1 cellular context compared by ENCODE assay signal in the genomic region with DNA sequence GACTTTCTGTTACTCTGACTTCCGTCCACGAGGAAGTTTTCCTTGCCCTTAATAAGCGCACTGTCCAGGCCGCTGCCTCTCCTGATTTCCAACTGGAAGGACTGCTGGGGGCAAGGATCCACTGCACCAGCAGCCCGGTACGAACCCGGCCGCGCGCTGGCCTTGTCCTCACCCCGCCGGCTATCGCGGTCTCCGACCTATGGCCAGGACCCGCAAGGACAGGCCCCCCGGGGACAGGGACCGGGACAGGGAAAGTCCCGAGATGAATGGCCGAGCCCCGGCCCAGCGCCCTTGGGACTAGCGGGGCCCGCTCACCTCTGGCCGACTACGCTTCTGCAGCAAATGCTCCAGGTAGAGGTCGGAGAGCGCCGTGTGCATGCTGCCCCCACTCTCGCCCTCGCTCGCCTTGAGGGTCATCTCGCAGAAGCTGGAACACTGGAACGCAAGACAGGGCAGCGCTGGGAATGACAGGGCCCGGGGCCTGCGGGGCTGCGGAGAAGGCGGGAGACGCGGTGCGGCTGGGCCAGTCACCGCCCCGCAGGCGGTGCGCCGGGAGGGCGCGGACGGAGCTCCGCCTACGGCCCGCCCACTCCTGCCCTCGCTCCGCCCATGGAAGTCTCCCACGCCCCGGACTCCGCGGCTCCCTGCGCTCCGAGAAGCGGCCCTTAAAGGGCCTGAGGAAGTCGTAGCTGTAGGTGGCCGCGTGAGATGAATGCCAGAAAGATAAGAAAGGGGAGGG.
TF ChIP-seq lines count a peak whose summit lies in the region.

A gene (minus strand): TSS at position 529 of the 739 bp plus-strand sequence. CDS start 112 bp downstream, at position 417.

TF ChIP-seq in HepG2, 621 proteins besides CTCF, POLR2A, EP300 and RAD21 (continued from another document and continues in another):
- TF ChIP-seq, protein P1, sequence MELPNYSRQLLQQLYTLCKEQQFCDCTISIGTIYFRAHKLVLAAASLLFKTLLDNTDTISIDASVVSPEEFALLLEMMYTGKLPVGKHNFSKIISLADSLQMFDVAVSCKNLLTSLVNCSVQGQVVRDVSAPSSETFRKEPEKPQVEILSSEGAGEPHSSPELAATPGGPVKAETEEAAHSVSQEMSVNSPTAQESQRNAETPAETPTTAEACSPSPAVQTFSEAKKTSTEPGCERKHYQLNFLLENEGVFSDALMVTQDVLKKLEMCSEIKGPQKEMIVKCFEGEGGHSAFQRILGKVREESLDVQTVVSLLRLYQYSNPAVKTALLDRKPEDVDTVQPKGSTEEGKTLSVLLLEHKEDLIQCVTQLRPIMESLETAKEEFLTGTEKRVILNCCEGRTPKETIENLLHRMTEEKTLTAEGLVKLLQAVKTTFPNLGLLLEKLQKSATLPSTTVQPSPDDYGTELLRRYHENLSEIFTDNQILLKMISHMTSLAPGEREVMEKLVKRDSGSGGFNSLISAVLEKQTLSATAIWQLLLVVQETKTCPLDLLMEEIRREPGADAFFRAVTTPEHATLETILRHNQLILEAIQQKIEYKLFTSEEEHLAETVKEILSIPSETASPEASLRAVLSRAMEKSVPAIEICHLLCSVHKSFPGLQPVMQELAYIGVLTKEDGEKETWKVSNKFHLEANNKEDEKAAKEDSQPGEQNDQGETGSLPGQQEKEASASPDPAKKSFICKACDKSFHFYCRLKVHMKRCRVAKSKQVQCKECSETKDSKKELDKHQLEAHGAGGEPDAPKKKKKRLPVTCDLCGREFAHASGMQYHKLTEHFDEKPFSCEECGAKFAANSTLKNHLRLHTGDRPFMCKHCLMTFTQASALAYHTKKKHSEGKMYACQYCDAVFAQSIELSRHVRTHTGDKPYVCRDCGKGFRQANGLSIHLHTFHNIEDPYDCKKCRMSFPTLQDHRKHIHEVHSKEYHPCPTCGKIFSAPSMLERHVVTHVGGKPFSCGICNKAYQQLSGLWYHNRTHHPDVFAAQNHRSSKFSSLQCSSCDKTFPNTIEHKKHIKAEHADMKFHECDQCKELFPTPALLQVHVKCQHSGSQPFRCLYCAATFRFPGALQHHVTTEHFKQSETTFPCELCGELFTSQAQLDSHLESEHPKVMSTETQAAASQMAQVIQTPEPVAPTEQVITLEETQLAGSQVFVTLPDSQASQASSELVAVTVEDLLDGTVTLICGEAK (IDR thresholded peaks at IDR 0.05) = no peak
- TF ChIP-seq, protein P1 (CRISPR knock-in tag; IDR thresholded peaks at IDR 0.05) = no peak
- TF ChIP-seq GATAD2A (CRISPR knock-in tag; IDR thresholded peaks at IDR 0.05) (no peak), NFKB2 (CRISPR knock-in tag; IDR thresholded peaks at IDR 0.05; ENCODE audit: borderline replicate concordance) (no peak), CEBPB (IDR thresholded peaks at IDR 0.05; ENCODE audit: borderline replicate concordance, low read depth, low read length) (no peak), RARA (CRISPR knock-in tag; IDR thresholded peaks at IDR 0.05) (peak; percentile 21; the same call in 1 of the 2 replicates), ZBTB7A (CRISPR knock-in tag; IDR thresholded peaks at IDR 0.05) (no peak), ZNF496 (CRISPR knock-in tag; IDR thresholded peaks at IDR 0.05; ENCODE audit: insufficient replicate concordance) (no peak), GABPA (IDR thresholded peaks at IDR 0.05; ENCODE audit: low read depth, low read length) (no peak), GABPA (CRISPR knock-in tag; IDR thresholded peaks at IDR 0.05; ENCODE audit: low read depth) (no peak), ZNF253 (CRISPR knock-in tag; IDR thresholded peaks at IDR 0.05; ENCODE audit: borderline replicate concordance) (no peak), ZNF670 (CRISPR knock-in tag; IDR thresholded peaks at IDR 0.05; ENCODE audit: borderline replicate concordance) (no peak), HNF4G (IDR thresholded peaks at IDR 0.05; ENCODE audit: borderline replicate concordance, low read depth, low read length) (no peak), HNF4G (CRISPR knock-in tag; IDR thresholded peaks at IDR 0.05; ENCODE audit: borderline replicate concordance, low read depth) (no peak), ZNF430 (CRISPR knock-in tag; IDR thresholded peaks at IDR 0.05) (no peak), MXD4 (CRISPR knock-in tag; IDR thresholded peaks at IDR 0.05) (no peak), ZNF20 (CRISPR knock-in tag; IDR thresholded peaks at IDR 0.05) (no peak), HCFC1 (IDR thresholded peaks at IDR 0.05; ENCODE audit: low read depth, low read length) (no peak), SOX6 (IDR thresholded peaks at IDR 0.05) (no peak), SOX6 (CRISPR knock-in tag; IDR thresholded peaks at IDR 0.05) (no peak), ELF1 (CRISPR knock-in tag; IDR thresholded peaks at IDR 0.05) (no peak), NPAS2 (CRISPR knock-in tag; IDR thresholded peaks at IDR 0.05; ENCODE audit: borderline replicate concordance) (no peak), FOXM1 (CRISPR knock-in tag; IDR thresholded peaks at IDR 0.05) (no peak), KDM2A (CRISPR knock-in tag; IDR thresholded peaks at IDR 0.05; ENCODE audit: borderline replicate concordance, low read depth) (no peak), ZNF589 (CRISPR knock-in tag; conservative IDR thresholded peaks at IDR 0.05) (no peak), ZFP36L1 (CRISPR knock-in tag; IDR thresholded peaks at IDR 0.05) (no peak), ZNF383 (CRISPR knock-in tag; IDR thresholded peaks at IDR 0.05; ENCODE audit: borderline replicate concordance) (no peak), NFE2L1 (CRISPR knock-in tag; IDR thresholded peaks at IDR 0.05; ENCODE audit: borderline replicate concordance) (no peak), ZNF510 (CRISPR knock-in tag; IDR thresholded peaks at IDR 0.05; ENCODE audit: low read depth) (no peak), KMT2B (CRISPR knock-in tag; IDR thresholded peaks at IDR 0.05) (no peak), MTF2 (CRISPR knock-in tag; IDR thresholded peaks at IDR 0.05; ENCODE audit: borderline replicate concordance) (no peak), TCF12 (IDR thresholded peaks at IDR 0.05) (no peak), TCF12 (CRISPR knock-in tag; IDR thresholded peaks at IDR 0.05) (no peak), ARNTL (CRISPR knock-in tag; IDR thresholded peaks at IDR 0.05) (no peak), RBFOX2 (IDR thresholded peaks at IDR 0.05; ENCODE audit: low read depth, low read length) (peak; percentile 59), ZNF484 (CRISPR knock-in tag; IDR thresholded peaks at IDR 0.05; ENCODE audit: borderline replicate concordance, low read depth) (no peak), ZSCAN22 (CRISPR knock-in tag; IDR thresholded peaks at IDR 0.05) (no peak), HMG20B (CRISPR knock-in tag; conservative IDR thresholded peaks at IDR 0.05) (no peak), SIX4 (CRISPR knock-in tag; IDR thresholded peaks at IDR 0.05) (no peak), ZNF24 (IDR thresholded peaks at IDR 0.05) (no peak), ZBTB42 (CRISPR knock-in tag; IDR thresholded peaks at IDR 0.05) (no peak), ZNF34 (CRISPR knock-in tag; IDR thresholded peaks at IDR 0.05; ENCODE audit: borderline replicate concordance) (no peak), ZFYVE20 (CRISPR knock-in tag; IDR thresholded peaks at IDR 0.05; ENCODE audit: borderline replicate concordance, low read depth) (no peak), THAP11 (CRISPR knock-in tag; IDR thresholded peaks at IDR 0.05) (0 out of 2 replicates have a peak, but pooled peaks have one; percentile 18), TBX3 (IDR thresholded peaks at IDR 0.05; ENCODE audit: borderline replicate concordance) (no peak), ZNF891 (CRISPR knock-in tag; IDR thresholded peaks at IDR 0.05) (no peak), ZBTB8A (CRISPR knock-in tag; IDR thresholded peaks at IDR 0.05; ENCODE audit: borderline replicate concordance, low read depth) (no peak), ZC3H13 (CRISPR knock-in tag; IDR thresholded peaks at IDR 0.05) (0 out of 2 replicates have a peak, but pooled peaks have one; percentile 28), ZNF766 (CRISPR knock-in tag; IDR thresholded peaks at IDR 0.05; ENCODE audit: borderline replicate concordance) (no peak)
- TF ChIP-seq, protein P2, sequence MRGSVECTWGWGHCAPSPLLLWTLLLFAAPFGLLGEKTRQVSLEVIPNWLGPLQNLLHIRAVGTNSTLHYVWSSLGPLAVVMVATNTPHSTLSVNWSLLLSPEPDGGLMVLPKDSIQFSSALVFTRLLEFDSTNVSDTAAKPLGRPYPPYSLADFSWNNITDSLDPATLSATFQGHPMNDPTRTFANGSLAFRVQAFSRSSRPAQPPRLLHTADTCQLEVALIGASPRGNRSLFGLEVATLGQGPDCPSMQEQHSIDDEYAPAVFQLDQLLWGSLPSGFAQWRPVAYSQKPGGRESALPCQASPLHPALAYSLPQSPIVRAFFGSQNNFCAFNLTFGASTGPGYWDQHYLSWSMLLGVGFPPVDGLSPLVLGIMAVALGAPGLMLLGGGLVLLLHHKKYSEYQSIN (CRISPR knock-in tag; IDR thresholded peaks at IDR 0.05; ENCODE audit: borderline replicate concordance) = no peak
- TF ChIP-seq, protein P3, sequence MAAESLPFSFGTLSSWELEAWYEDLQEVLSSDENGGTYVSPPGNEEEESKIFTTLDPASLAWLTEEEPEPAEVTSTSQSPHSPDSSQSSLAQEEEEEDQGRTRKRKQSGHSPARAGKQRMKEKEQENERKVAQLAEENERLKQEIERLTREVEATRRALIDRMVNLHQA (CRISPR knock-in tag; IDR thresholded peaks at IDR 0.05) = no peak
- TF ChIP-seq, protein P4, sequence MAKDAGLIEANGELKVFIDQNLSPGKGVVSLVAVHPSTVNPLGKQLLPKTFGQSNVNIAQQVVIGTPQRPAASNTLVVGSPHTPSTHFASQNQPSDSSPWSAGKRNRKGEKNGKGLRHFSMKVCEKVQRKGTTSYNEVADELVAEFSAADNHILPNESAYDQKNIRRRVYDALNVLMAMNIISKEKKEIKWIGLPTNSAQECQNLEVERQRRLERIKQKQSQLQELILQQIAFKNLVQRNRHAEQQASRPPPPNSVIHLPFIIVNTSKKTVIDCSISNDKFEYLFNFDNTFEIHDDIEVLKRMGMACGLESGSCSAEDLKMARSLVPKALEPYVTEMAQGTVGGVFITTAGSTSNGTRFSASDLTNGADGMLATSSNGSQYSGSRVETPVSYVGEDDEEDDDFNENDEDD (CRISPR knock-in tag; IDR thresholded peaks at IDR 0.05; ENCODE audit: borderline replicate concordance) = peak; percentile 60; the same call in 1 of the 2 replicates
- TF ChIP-seq, protein P5, sequence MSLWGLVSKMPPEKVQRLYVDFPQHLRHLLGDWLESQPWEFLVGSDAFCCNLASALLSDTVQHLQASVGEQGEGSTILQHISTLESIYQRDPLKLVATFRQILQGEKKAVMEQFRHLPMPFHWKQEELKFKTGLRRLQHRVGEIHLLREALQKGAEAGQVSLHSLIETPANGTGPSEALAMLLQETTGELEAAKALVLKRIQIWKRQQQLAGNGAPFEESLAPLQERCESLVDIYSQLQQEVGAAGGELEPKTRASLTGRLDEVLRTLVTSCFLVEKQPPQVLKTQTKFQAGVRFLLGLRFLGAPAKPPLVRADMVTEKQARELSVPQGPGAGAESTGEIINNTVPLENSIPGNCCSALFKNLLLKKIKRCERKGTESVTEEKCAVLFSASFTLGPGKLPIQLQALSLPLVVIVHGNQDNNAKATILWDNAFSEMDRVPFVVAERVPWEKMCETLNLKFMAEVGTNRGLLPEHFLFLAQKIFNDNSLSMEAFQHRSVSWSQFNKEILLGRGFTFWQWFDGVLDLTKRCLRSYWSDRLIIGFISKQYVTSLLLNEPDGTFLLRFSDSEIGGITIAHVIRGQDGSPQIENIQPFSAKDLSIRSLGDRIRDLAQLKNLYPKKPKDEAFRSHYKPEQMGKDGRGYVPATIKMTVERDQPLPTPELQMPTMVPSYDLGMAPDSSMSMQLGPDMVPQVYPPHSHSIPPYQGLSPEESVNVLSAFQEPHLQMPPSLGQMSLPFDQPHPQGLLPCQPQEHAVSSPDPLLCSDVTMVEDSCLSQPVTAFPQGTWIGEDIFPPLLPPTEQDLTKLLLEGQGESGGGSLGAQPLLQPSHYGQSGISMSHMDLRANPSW (CRISPR knock-in tag; IDR thresholded peaks at IDR 0.05; ENCODE audit: borderline replicate concordance) = no peak
- TF ChIP-seq, protein P6, sequence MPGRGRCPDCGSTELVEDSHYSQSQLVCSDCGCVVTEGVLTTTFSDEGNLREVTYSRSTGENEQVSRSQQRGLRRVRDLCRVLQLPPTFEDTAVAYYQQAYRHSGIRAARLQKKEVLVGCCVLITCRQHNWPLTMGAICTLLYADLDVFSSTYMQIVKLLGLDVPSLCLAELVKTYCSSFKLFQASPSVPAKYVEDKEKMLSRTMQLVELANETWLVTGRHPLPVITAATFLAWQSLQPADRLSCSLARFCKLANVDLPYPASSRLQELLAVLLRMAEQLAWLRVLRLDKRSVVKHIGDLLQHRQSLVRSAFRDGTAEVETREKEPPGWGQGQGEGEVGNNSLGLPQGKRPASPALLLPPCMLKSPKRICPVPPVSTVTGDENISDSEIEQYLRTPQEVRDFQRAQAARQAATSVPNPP (CRISPR knock-in tag; IDR thresholded peaks at IDR 0.05) = no peak
